8 cellular contexts compared by ENCODE assay signal in the genomic region with DNA sequence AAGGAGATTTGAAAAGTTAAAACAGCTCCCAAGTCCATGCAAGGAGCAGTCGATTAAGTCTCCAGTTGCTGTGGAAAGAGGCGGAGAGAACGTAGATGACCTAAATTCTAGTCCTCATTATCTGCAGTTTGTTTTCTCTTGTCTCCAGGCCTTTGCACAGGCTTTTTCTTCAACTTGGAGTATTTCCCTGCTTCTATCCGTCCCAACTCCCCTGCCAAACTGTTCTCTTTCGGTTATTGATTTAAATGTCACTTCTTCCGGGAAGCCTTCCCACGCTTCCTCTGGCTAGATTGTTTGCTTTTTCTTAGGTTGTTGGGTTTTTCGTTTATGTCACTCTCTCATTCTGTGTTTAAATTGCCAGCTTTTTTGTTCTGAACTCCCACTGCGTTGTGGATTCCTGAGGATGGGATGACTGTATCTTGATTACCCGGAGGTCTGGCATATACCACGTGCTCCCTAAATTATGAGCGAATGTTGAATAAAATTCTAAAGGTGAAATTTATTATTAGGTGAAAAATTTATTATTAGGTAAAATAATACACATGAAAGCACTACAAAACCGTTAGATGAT. TPM values are rescaled to one million over a fixed set of nuclear protein-coding genes. Genes with fewer than 3 reads are reported as not detected.
DNase-seq lines count a peak whose midpoint lies in the region; ATAC-seq, FAIRE-seq and TF ChIP-seq lines count a peak whose summit lies in the region.

No MANE protein-coding gene starts in this region.

- H3K27ac ChIP-seq in SK-N-MC (0 out of 2 replicates have a peak overlapping the region, but pooled peaks have one; percentile 45), ectodermal cell (ENCODE audit: insufficient read depth, low read depth, low read length, poor library complexity, severe bottlenecking) (no peak overlapping the region)

- FAIRE-seq in GM12892 (lab: Jason Lieb, UNC): no peak

- H3K4me1 Mint-ChIP-seq in naive B cell: peaks cover 22 to 45% (median 26%) of the 10 kb centered on the region in 3 donors

- H3K27me3 ChIP-seq in ectodermal cell (ENCODE audit: control insufficient read depth, insufficient read depth, low read length, poor library complexity, severe bottlenecking): no peaks in the 10 kb centered on the region

- peaks cover 0 to 10% of the 10 kb centered on the region in 2 donors for H3K36me3 Mint-ChIP-seq in naive B cell

- peaks cover 9% of the 10 kb centered on the region for H3K4me1 ChIP-seq in ectodermal cell (ENCODE audit: control insufficient read depth, insufficient read depth, low read length)

- H3K27ac Mint-ChIP-seq in naive B cell: peak overlapping the region; percentile 92 to 99 (median 97)

- peak overlapping the region; percentile 86 for H3K9ac ChIP-seq in SK-N-MC (ENCODE audit: insufficient read length)

- H3K9me3 Mint-ChIP-seq in naive B cell: no peaks in the 10 kb centered on the region

- TF ChIP-seq POLR2A in GM12892 (IDR thresholded peaks at IDR 0.05; ENCODE audit: low read depth, low read length): no peak

- H3K4me3 Mint-ChIP-seq in naive B cell: peak overlapping the region; percentile 95 to 100 (median 99)

- ATAC-seq in GM18858 (IDR thresholded peaks at IDR 0.05; ENCODE audit: unreplicated experiment) (peak; percentile 0), HG02642 (IDR thresholded peaks at IDR 0.05; ENCODE audit: poor library complexity, unreplicated experiment) (peak; percentile 11), naive B cell (ENCODE audit: low read depth in 2 of 2) (peak; percentile 1)

- no peak for DNase-seq in SK-N-MC (ENCODE audit: low read depth, low spot score)
- no peak for DNase-seq in naive B cell
- no peak for DNase-seq in GM12892 (ENCODE audit: insufficient read length)
- no peak for DNase-seq in T-helper 9 cell
- no peak for DNase-seq in NCI-H1092 treated with DMSO at 0.1 percent for 48 hours (lab: John Stamatoyannopoulos, UW)

- no peaks in the 10 kb centered on the region for H3K27me3 Mint-ChIP-seq in naive B cell

- H3K4me3 ChIP-seq in SK-N-MC: peak overlapping the region; percentile 99
- peak overlapping the region; percentile 81 for H3K4me3 ChIP-seq in ectodermal cell (ENCODE audit: insufficient read depth, low read depth, low read length)

- 0% methylated on average over 11 to 12 of the region's 13 CpGs for WGBS in ectodermal cell, 2 experiments

- H3K9me3 ChIP-seq in SK-N-MC (ENCODE audit: low read depth, low read length): no peaks in the 10 kb centered on the region
- H3K9me3 ChIP-seq in ectodermal cell (ENCODE audit: control insufficient read depth, low read length): no peaks in the 10 kb centered on the region

- H3K36me3 ChIP-seq in SK-N-MC (ENCODE audit: insufficient read depth, low read length) (peaks cover 19% of the 10 kb centered on the region), ectodermal cell (ENCODE audit: control insufficient read depth, insufficient read depth, low read length) (peaks cover 3% of the 10 kb centered on the region)

RNA-seq across cellular contexts. Expression of gene TMEM126B, which starts 0.5 kb away (rescaled TPM):
- polyA plus RNA-seq in ectodermal cell (2013, experiment 1 of 4): 82.1 TPM
- 72.6 TPM for polyA plus RNA-seq in ectodermal cell (2013, experiment 2 of 4)
- 75.1 TPM for polyA plus RNA-seq in ectodermal cell (2013, experiment 3 of 4)
- polyA plus RNA-seq in ectodermal cell (2013, experiment 4 of 4): 77.7 TPM
- 10 to 100 TPM; 31.1 to 56.5 (median 45.0) TPM for polyA plus RNA-seq in naive B cell (ENCODE audit: low read depth in 6 of 6)
- polyA plus RNA-seq in GM12892 (2012; ENCODE audit: missing spikeins): 54.2 TPM

RNA-seq across cellular contexts. Expression of gene DLG2, which starts 1.7 kb away (rescaled TPM):
- 3.5 TPM for polyA plus RNA-seq in ectodermal cell (2013, experiment 1 of 4)
- polyA plus RNA-seq in ectodermal cell (2013, experiment 2 of 4): 2.9 TPM
- polyA plus RNA-seq in ectodermal cell (2013, experiment 3 of 4): 1.9 TPM
- 2.4 TPM for polyA plus RNA-seq in ectodermal cell (2013, experiment 4 of 4)
- polyA plus RNA-seq in naive B cell (ENCODE audit: low read depth in 6 of 6): 1 to 10 TPM in 5 of 6 donors, under 1 TPM in 1; 0.93 to 2.4 (median 1.3) TPM
- polyA plus RNA-seq in GM12892 (2012; ENCODE audit: missing spikeins): 1.2 TPM

RNA-seq across cellular contexts. Expression of gene TMEM126A, which starts 18.9 kb away (rescaled TPM):
- 39.5 TPM for polyA plus RNA-seq in ectodermal cell (2013, experiment 1 of 4)
- 35.8 TPM for polyA plus RNA-seq in ectodermal cell (2013, experiment 2 of 4)
- polyA plus RNA-seq in ectodermal cell (2013, experiment 3 of 4): 36.5 TPM
- 38.3 TPM for polyA plus RNA-seq in ectodermal cell (2013, experiment 4 of 4)
- polyA plus RNA-seq in naive B cell (ENCODE audit: low read depth in 6 of 6): 10 to 100 TPM; 35.8 to 74.6 (median 68.9) TPM
- polyA plus RNA-seq in GM12892 (2012; ENCODE audit: missing spikeins): 76.5 TPM

RNA-seq across cellular contexts. Expression of gene CREBZF, which starts 36.1 kb away (rescaled TPM):
- polyA plus RNA-seq in ectodermal cell (2013, experiment 1 of 4): 67.6 TPM
- 73.5 TPM for polyA plus RNA-seq in ectodermal cell (2013, experiment 2 of 4)
- 55.3 TPM for polyA plus RNA-seq in ectodermal cell (2013, experiment 3 of 4)
- polyA plus RNA-seq in ectodermal cell (2013, experiment 4 of 4): 58.2 TPM
- polyA plus RNA-seq in naive B cell (ENCODE audit: low read depth in 6 of 6): 10 to 100 TPM in 5 of 6 donors, 1 to 10 TPM in 1; 4.8 to 19.8 (median 13.9) TPM
- 31.5 TPM for polyA plus RNA-seq in GM12892 (2012; ENCODE audit: missing spikeins)

RNA-seq across cellular contexts. Expression of gene CCDC89, which starts 57.1 kb away (rescaled TPM):
- polyA plus RNA-seq in ectodermal cell (2013, experiment 1 of 4): 0.39 TPM
- polyA plus RNA-seq in ectodermal cell (2013, experiment 2 of 4): 0.32 TPM
- polyA plus RNA-seq in ectodermal cell (2013, experiment 3 of 4): not detected
- polyA plus RNA-seq in ectodermal cell (2013, experiment 4 of 4): 0.32 TPM
- polyA plus RNA-seq in naive B cell (ENCODE audit: low read depth in 6 of 6): not detected
- not detected for polyA plus RNA-seq in GM12892 (2012; ENCODE audit: missing spikeins)
